8 cellular contexts compared by ENCODE assay signal in the genomic region with DNA sequence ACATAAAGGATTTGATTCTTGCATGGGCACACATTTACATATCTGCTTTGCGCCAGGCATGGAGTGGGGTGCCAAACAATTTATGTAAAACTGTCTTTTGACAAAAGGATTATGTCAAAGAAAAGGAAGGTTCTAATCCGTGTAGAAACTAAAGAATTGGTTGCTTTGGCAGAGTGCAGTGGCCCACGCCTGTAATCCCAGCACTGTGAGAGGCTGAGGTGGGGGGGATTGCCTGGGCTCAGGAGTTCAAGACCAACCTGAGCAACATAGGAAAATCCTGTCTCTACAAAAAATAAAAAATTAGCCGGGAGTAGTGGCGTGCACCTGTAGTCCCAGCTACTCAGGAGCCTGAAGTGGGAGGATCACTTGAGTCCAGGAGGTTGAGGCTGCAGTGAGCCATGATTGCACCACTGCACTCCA. TPM values are rescaled to one million over a fixed set of nuclear protein-coding genes. Genes with fewer than 3 reads are reported as not detected.
A peak's percentile ranks its signal among the peaks of the same experiment; 100 is the strongest.
DNase-seq lines count a peak whose midpoint lies in the region; ATAC-seq, FAIRE-seq and TF ChIP-seq lines count a peak whose summit lies in the region.

No MANE protein-coding gene starts in this region.

- peaks cover 24% of the 10 kb centered on the region for H3K79me2 ChIP-seq in fibroblast of lung (ENCODE audit: control insufficient read depth, insufficient read depth, low read length)

- H3K27ac ChIP-seq in SK-N-MC (no peak overlapping the region; the same call in 1 of the 2 replicates), fibroblast of lung (ENCODE audit: insufficient read depth, low read length) (no peak overlapping the region)

- no peaks in the 10 kb centered on the region for H4K20me1 ChIP-seq in fibroblast of lung (ENCODE audit: control insufficient read depth, extremely low read depth, insufficient read depth, low read length)

- H3K9ac ChIP-seq in SK-N-MC (ENCODE audit: insufficient read length) (peak overlapping the region; percentile 96), fibroblast of lung (ENCODE audit: insufficient read depth, low read length) (no peak overlapping the region)

- no peaks in the 10 kb centered on the region for H3K4me1 ChIP-seq in fibroblast of lung (ENCODE audit: control insufficient read depth, extremely low read depth, insufficient read depth, low read length)

- H3K9me3 ChIP-seq in SK-N-MC (ENCODE audit: low read depth, low read length): no peaks in the 10 kb centered on the region
- no peaks in the 10 kb centered on the region for H3K9me3 ChIP-seq in fibroblast of lung (ENCODE audit: control insufficient read depth, insufficient read depth, low read depth, low read length)

- H3K27me3 ChIP-seq in fibroblast of lung (ENCODE audit: control insufficient read depth, insufficient read depth, low read length): no peaks in the 10 kb centered on the region

- peak overlapping the region; percentile 95 for H2AFZ ChIP-seq in fibroblast of lung (ENCODE audit: low read length)

- peak overlapping the region; percentile 90 for H3K4me2 ChIP-seq in fibroblast of lung (ENCODE audit: extremely low read depth, insufficient read depth, low read length)

- peak overlapping the region; percentile 95 for H3K4me3 ChIP-seq in SK-N-MC
- peak overlapping the region; percentile 73 to 86 (median 78) for H3K4me3 ChIP-seq in fibroblast of lung (replicated peaks in 1 of 4; ENCODE audit: control extremely low read depth in 1 of 4, insufficient read depth in 1 of 4, low read depth in 3 of 4, low read length in 4 of 4)
- H3K4me3 ChIP-seq in retinal pigment epithelial cell (ENCODE audit: low read length): peak overlapping the region; percentile 87

- TF ChIP-seq POLR2A in GM12892 (IDR thresholded peaks at IDR 0.05; ENCODE audit: low read depth, low read length): no peak

- DNase-seq in GM12892 (ENCODE audit: insufficient read length) (no peak), SK-N-MC (ENCODE audit: low read depth, low spot score) (no peak), fibroblast of lung (ENCODE audit: low read depth in 2 of 2) (no peak), retinal pigment epithelial cell (ENCODE audit: low read depth) (no peak), NCI-H2171 treated with DMSO at 0.1 percent for 48 hours (lab: John Stamatoyannopoulos, UW) (no peak), kidney tubule cell (ENCODE audit: low spot score) (no peak), D341Med (ENCODE audit: low spot score) (no peak)

- peak; percentile 33 for FAIRE-seq in GM12892 (lab: Jason Lieb, UNC)

- no peak for ATAC-seq in GM21529 (IDR thresholded peaks at IDR 0.05; ENCODE audit: unreplicated experiment)

- TF ChIP-seq CTCF in fibroblast of lung (conservative IDR thresholded peaks at IDR 0.05 in 1 of 2, IDR thresholded peaks at IDR 0.05 in 1 of 2; ENCODE audit: low read depth in 1 of 2, low read length in 2 of 2) (no peak), retinal pigment epithelial cell (conservative IDR thresholded peaks at IDR 0.05; ENCODE audit: low read depth, low read length) (no peak)

- H3K36me3 ChIP-seq in SK-N-MC (ENCODE audit: insufficient read depth, low read length) (peaks cover 5% of the 10 kb centered on the region; the same call in 1 of the 2 replicates), fibroblast of lung (ENCODE audit: control insufficient read depth, insufficient read depth, low read length) (peaks cover 3% of the 10 kb centered on the region)

RNA-seq across cellular contexts. Expression of gene MTERF4, which starts 1.1 kb away (rescaled TPM):
- polyA plus RNA-seq in GM12892 (2012; ENCODE audit: missing spikeins): 60.9 TPM
- 29.0 and 31.7 TPM in 2 replicates for total RNA-seq in fibroblast of lung
- polyA plus RNA-seq in fibroblast of lung: 35.5 and 38.9 TPM in 2 replicates
- polyA plus RNA-seq in fibroblast of lung (2012): 22.9 and 27.3 TPM in 2 replicates
- polyA minus RNA-seq in fibroblast of lung (ENCODE audit: low replicate concordance): 1.5 and 19.5 TPM in 2 replicates

RNA-seq across cellular contexts. Expression of gene PASK, which starts 46.1 kb away (rescaled TPM):
- polyA plus RNA-seq in GM12892 (2012; ENCODE audit: missing spikeins): 91.5 TPM
- total RNA-seq in fibroblast of lung: 1.5 TPM in 2 replicates
- polyA plus RNA-seq in fibroblast of lung: 1.0 and 2.2 TPM in 2 replicates
- polyA plus RNA-seq in fibroblast of lung (2012): 1.4 and 3.0 TPM in 2 replicates
- polyA minus RNA-seq in fibroblast of lung (ENCODE audit: low replicate concordance): 11.2 and 12.5 TPM in 2 replicates

RNA-seq across cellular contexts. Expression of gene PPP1R7, which starts 47.1 kb away (rescaled TPM):
- 118 TPM for polyA plus RNA-seq in GM12892 (2012; ENCODE audit: missing spikeins)
- 53.7 and 70.7 TPM in 2 replicates for total RNA-seq in fibroblast of lung
- polyA plus RNA-seq in fibroblast of lung: 141 and 153 TPM in 2 replicates
- polyA plus RNA-seq in fibroblast of lung (2012): 142 and 163 TPM in 2 replicates
- 52.3 and 80.7 TPM in 2 replicates for polyA minus RNA-seq in fibroblast of lung (ENCODE audit: low replicate concordance)
